In genomic region chr11:279966-280761, GRCh38 we compare ENCODE assay signal across 8 cellular contexts. TPM values are rescaled to one million over a fixed set of nuclear protein-coding genes. Genes with fewer than 3 reads are reported as not detected.
A peak's percentile ranks its signal among the peaks of the same experiment; 100 is the strongest.
DNase-seq lines count a peak whose midpoint lies in the region; TF ChIP-seq lines count a peak whose summit lies in the region.

No MANE protein-coding gene starts in this region.

- H2BK15ac ChIP-seq in neuronal stem cell (ENCODE audit: low read length) = no peak overlapping the region

- peak overlapping the region; percentile 61 for H2BK120ac ChIP-seq in neuronal stem cell (ENCODE audit: low read depth, low read length)

- no peak overlapping the region for H4K91ac ChIP-seq in neuronal stem cell (ENCODE audit: low read depth, low read length, poor library complexity)

- H3K14ac ChIP-seq in neuronal stem cell (ENCODE audit: low read length) = peak overlapping the region; percentile 56

- no peak overlapping the region for H2AFZ ChIP-seq in neuronal stem cell (ENCODE audit: low read length)

- H3K27ac ChIP-seq in duodenal mucosa (ENCODE audit: low read depth, low read length) (peak overlapping the region; percentile 89), neuronal stem cell (replicated peaks; ENCODE audit: low read length) (no peak overlapping the region), brain microvascular endothelial cell (no peak overlapping the region), substantia nigra (ENCODE audit: low read depth, low read length, poor library complexity, severe bottlenecking) (no peak overlapping the region)

- H4K8ac ChIP-seq in neuronal stem cell (ENCODE audit: low read depth, low read length) = no peak overlapping the region

- H3K27me3 ChIP-seq in duodenal mucosa (ENCODE audit: control insufficient read depth in 1 of 2, insufficient read depth in 2 of 2, low read length in 2 of 2) (peaks cover 12 to 23% of the 10 kb centered on the region in 2 donors), neuronal stem cell (ENCODE audit: control insufficient read depth in 3 of 3, insufficient read depth in 3 of 3, low read depth in 1 of 3, low read length in 3 of 3) (no peaks in the 10 kb centered on the region), brain microvascular endothelial cell (replicated peaks) (peaks cover 57% of the 10 kb centered on the region)

- H2BK5ac ChIP-seq in neuronal stem cell (ENCODE audit: low read length) = no peak overlapping the region

- peaks cover 15 to 25% of the 10 kb centered on the region in 2 donors for H3K36me3 ChIP-seq in duodenal mucosa (ENCODE audit: control insufficient read depth in 1 of 2, insufficient read depth in 2 of 2, low read length in 2 of 2)
- no peaks in the 10 kb centered on the region for H3K36me3 ChIP-seq in neuronal stem cell (replicated peaks in 1 of 2; ENCODE audit: control insufficient read depth in 2 of 2, insufficient read depth in 2 of 2, low read length in 2 of 2)
- no peaks in the 10 kb centered on the region for H3K36me3 ChIP-seq in brain microvascular endothelial cell (replicated peaks)

- no peak for TF ChIP-seq CTCF in GM10266 (IDR thresholded peaks at IDR 0.05; ENCODE audit: control insufficient read depth, insufficient read depth, low read depth, missing control alignments)
- no peak for TF ChIP-seq CTCF in brain microvascular endothelial cell (IDR thresholded peaks at IDR 0.05; ENCODE audit: low read depth, low read length, missing control alignments)

- H3K9me3 ChIP-seq in duodenal mucosa (ENCODE audit: control insufficient read depth in 1 of 2, low read length in 2 of 2) (peaks cover 0 to 6% of the 10 kb centered on the region in 2 donors), neuronal stem cell (replicated peaks in 1 of 2; ENCODE audit: control insufficient read depth in 2 of 2, insufficient read depth in 1 of 2, low read depth in 1 of 2, low read length in 2 of 2) (peaks cover 3 to 4% of the 10 kb centered on the region in 2 donors)

- DNase-seq in GM10266 (ENCODE audit: extremely low spot score) = peak; percentile 50
- peak; percentile 49 for DNase-seq in SW480 (ENCODE audit: low spot score)
- DNase-seq in neuronal stem cell (ENCODE audit: low spot score) = no peak
- no peak for DNase-seq in hepatic stellate cell (ENCODE audit: low spot score)
- DNase-seq in brain microvascular endothelial cell = no peak
- DNase-seq in substantia nigra (lab: John Stamatoyannopoulos, UW) = no peak
- no peak for DNase-seq in NCI-H2081 treated with DMSO at 0.1 percent for 48 hours (lab: John Stamatoyannopoulos, UW)

- H3K9ac ChIP-seq in duodenal mucosa (ENCODE audit: low read depth in 1 of 2, low read length in 2 of 2) = peak overlapping the region; percentile 71 to 99
- no peak overlapping the region for H3K9ac ChIP-seq in neuronal stem cell (ENCODE audit: low read depth, low read length, poor library complexity)

- H3K18ac ChIP-seq in neuronal stem cell (ENCODE audit: low read length) = no peak overlapping the region

- no peak overlapping the region for H3K4me2 ChIP-seq in neuronal stem cell (ENCODE audit: insufficient read depth, low read length, poor library complexity, severe bottlenecking)

- H3K4ac ChIP-seq in neuronal stem cell (ENCODE audit: low read length) = no peak overlapping the region

- H3K23ac ChIP-seq in neuronal stem cell (ENCODE audit: low read depth, low read length, poor library complexity) = no peak overlapping the region

- no peaks in the 10 kb centered on the region for H3K79me1 ChIP-seq in neuronal stem cell (ENCODE audit: low read depth, low read length)

- H2AK5ac ChIP-seq in neuronal stem cell (ENCODE audit: low read depth, low read length) = no peak overlapping the region

- H3K4me3 ChIP-seq in duodenal mucosa (ENCODE audit: low read depth in 1 of 2, low read length in 2 of 2) (peak overlapping the region; percentile 76 to 89), neuronal stem cell (ENCODE audit: low read length in 2 of 2) (peak overlapping the region in 1 of 2 donors; percentile 32), brain microvascular endothelial cell (ENCODE audit: low read depth, low read length) (no peak overlapping the region)

- H3K4me1 ChIP-seq in duodenal mucosa (ENCODE audit: control insufficient read depth in 1 of 2, insufficient read depth in 2 of 2, low read length in 2 of 2) (peaks cover 14 to 41% of the 10 kb centered on the region in 2 donors), neuronal stem cell (ENCODE audit: control insufficient read depth in 2 of 2, insufficient read depth in 1 of 2, low read depth in 1 of 2, low read length in 2 of 2) (peaks cover 6 to 20% of the 10 kb centered on the region in 2 donors)

- in situ Hi-C loops in brain microvascular endothelial cell (cut with HindIII; ENCODE audit: low pct_ligation_motif_present, low sequenced_read_pairs) = no loop called here

- no peak overlapping the region for H2BK12ac ChIP-seq in neuronal stem cell (ENCODE audit: low read length)

- WGBS in neuronal stem cell (ENCODE audit: extremely low coverage in 2 of 2, insufficient read length in 2 of 2, insufficient replicate concordance in 1 of 2), 2 donors = no CpG with 5 or more reads among the region's 93 CpGs

RNA-seq across cellular contexts. Expression of gene NLRP6, which starts 2.0 kb away (rescaled TPM):
- not detected for polyA plus RNA-seq in neuronal stem cell (2013, experiment 1 of 2)
- polyA plus RNA-seq in neuronal stem cell (2013, experiment 2 of 2) = not detected

RNA-seq across cellular contexts. Expression of gene PGGHG, which starts 8.8 kb away (rescaled TPM):
- 50.4 TPM for polyA plus RNA-seq in neuronal stem cell (2013, experiment 1 of 2)
- 48.9 TPM for polyA plus RNA-seq in neuronal stem cell (2013, experiment 2 of 2)

RNA-seq across cellular contexts. Expression of gene IFITM5, which starts 19.2 kb away (rescaled TPM):
- polyA plus RNA-seq in neuronal stem cell (2013, experiment 1 of 2) = not detected
- polyA plus RNA-seq in neuronal stem cell (2013, experiment 2 of 2) = 0.06 TPM

RNA-seq across cellular contexts. Expression of gene IFITM2, which starts 27.5 kb away (rescaled TPM):
- polyA plus RNA-seq in neuronal stem cell (2013, experiment 1 of 2) = 660 TPM
- polyA plus RNA-seq in neuronal stem cell (2013, experiment 2 of 2) = 657 TPM

RNA-seq across cellular contexts. Expression of gene IFITM1, which starts 33.7 kb away (rescaled TPM):
- 171 TPM for polyA plus RNA-seq in neuronal stem cell (2013, experiment 1 of 2)
- polyA plus RNA-seq in neuronal stem cell (2013, experiment 2 of 2) = 162 TPM

Comparison
In these comparisons a context has a peak if more than half of its experiments do, and no peak if none do; other contexts are left out.
1. DNase-seq: peak in GM10266 (single experiment) and SW480 (single experiment); none in neuronal stem cell (single experiment), hepatic stellate cell (single experiment), brain microvascular endothelial cell (single experiment), substantia nigra (0 of 49) and NCI-H2081 treated with DMSO at 0.1 percent for 48 hours (single experiment).